8 cellular contexts compared by ENCODE assay signal in genomic region chr16:21521048-21521389, GRCh38.
DNase-seq lines count a peak whose midpoint lies in the region; ATAC-seq and TF ChIP-seq lines count a peak whose summit lies in the region.
"Not testable (repeated sequence)": the region's sequence is repeated elsewhere in the genome, so short reads cannot be mapped to it uniquely, and the experiment has no call there.

No MANE protein-coding gene starts in this region.

- not testable (repeated sequence) for H3K9ac ChIP-seq in muscle layer of colon (ENCODE audit: low read length)

- not testable (repeated sequence) for TF ChIP-seq CTCF in WTC11 (IDR thresholded peaks at IDR 0.05); gastrocnemius medialis (IDR thresholded peaks at IDR 0.05 in 4 of 5, conservative IDR thresholded peaks at IDR 0.05 in 1 of 5); uterus (IDR thresholded peaks at IDR 0.05)

- in situ Hi-C loops in Caki2 (cut with HindIII; ENCODE audit: low pct_unique_long_range_greater_than_20kb, low sequenced_read_pairs); gastrocnemius medialis (cut with MboI; ENCODE audit: low sequenced_read_pairs in 4 of 4): not testable (repeated sequence)

- H3K9me3 ChIP-seq in muscle layer of colon (ENCODE audit: low read length); gastrocnemius medialis; uterus: not testable (repeated sequence)

- not testable (repeated sequence) for H3K4me1 Mint-ChIP-seq in WTC11

- peak; percentile 45 for DNase-seq in Caki2 (ENCODE audit: low read depth)
- not testable (repeated sequence) for DNase-seq in Jurkat, Clone E6-1 (ENCODE audit: low read depth, low spot score); WTC11 (ENCODE audit: low spot score); gastrocnemius medialis; uterus
- peak in 2 of 61 donors; percentile 39 to 56 for DNase-seq in caudate nucleus (lab: John Stamatoyannopoulos, UW)
- peak; percentile 2 for DNase-seq in left cardiac atrium

- H3K27me3 ChIP-seq in muscle layer of colon (ENCODE audit: control insufficient read depth in 1 of 2, insufficient read depth in 2 of 2, low read length in 2 of 2); gastrocnemius medialis; uterus: not testable (repeated sequence)

- not testable (repeated sequence) for H3K36me3 Mint-ChIP-seq in WTC11

- not testable (repeated sequence) for ATAC-seq in WTC11, left cardiac atrium, gastrocnemius medialis

- not testable (repeated sequence) for TF ChIP-seq POLR2A in gastrocnemius medialis (IDR thresholded peaks at IDR 0.05); uterus (IDR thresholded peaks at IDR 0.05)

- not testable (repeated sequence) for H3K27me3 Mint-ChIP-seq in WTC11 (ENCODE audit: low read depth)

- H3K4me3 Mint-ChIP-seq in WTC11 = peak overlapping the region; percentile 60

- H3K4me1 ChIP-seq in muscle layer of colon (ENCODE audit: insufficient read depth, low read length); uterus: not testable (repeated sequence)
- peaks cover 3 to 12% of the 10 kb centered on the region in 2 donors for H3K4me1 ChIP-seq in gastrocnemius medialis

- CTCF ChIA-PET in WTC11 (lab: Charles Lee) = not testable (repeated sequence)

- POLR2A ChIA-PET in WTC11 (lab: Charles Lee) = not testable (repeated sequence)

- H3K36me3 ChIP-seq in muscle layer of colon (ENCODE audit: insufficient read depth, low read length); gastrocnemius medialis; uterus: not testable (repeated sequence)

- not testable (repeated sequence) for H3K9me3 Mint-ChIP-seq in WTC11

- intact Hi-C loops in left cardiac atrium (cut with DNase I); gastrocnemius medialis (cut with DNase I; ENCODE audit: low total_unique reads); uterus (cut with DNase I; ENCODE audit: low total_unique reads): not testable (repeated sequence)

- H3K27ac Mint-ChIP-seq in WTC11 = not testable (repeated sequence)

- H3K27ac ChIP-seq in caudate nucleus (ENCODE audit: low read depth, low read length) (peak overlapping the region; percentile 56), muscle layer of colon (ENCODE audit: low read depth, low read length) (peak overlapping the region; percentile 56), gastrocnemius medialis (peak overlapping the region; percentile 89 to 100 (median 94)), uterus (peak overlapping the region; percentile 84 to 91)

- peak overlapping the region; percentile 23 for H3K4me3 ChIP-seq in Jurkat, Clone E6-1 (ENCODE audit: low read length)
- not testable (repeated sequence) for H3K4me3 ChIP-seq in muscle layer of colon (ENCODE audit: low read depth in 1 of 2, low read length in 2 of 2); gastrocnemius medialis; uterus
